13 cellular contexts compared by ENCODE assay signal in genomic region chr10:8369666-8370065, GRCh38.
DNase-seq lines count a peak whose midpoint lies in the region; ATAC-seq, FAIRE-seq and TF ChIP-seq lines count a peak whose summit lies in the region.
"Had no signal": no experiment of that assay in that cellular context is flagged by ENCODE, and none has a peak within 500 bp of the region (broad histone marks: within the 10 kb centered on the region; RNA-seq: fewer than 3 reads in every experiment).

No MANE protein-coding gene starts in this region.

- no peak overlapping the region for H3K27ac ChIP-seq in HepG2 (ENCODE audit: extremely low read length, insufficient read depth, low read length)
- H3K27ac ChIP-seq in tibial nerve = no peak overlapping the region
- H3K27ac ChIP-seq: SK-N-MC, upper lobe of right lung had no signal

- no peak overlapping the region for H3K4me3 Mint-ChIP-seq in activated naive CD4-positive, alpha-beta T cell treated with anti-CD3 and anti-CD28 coated beads, Interleukin-2, amount 10 ng/mL, durations not matched to agents 7 days and 5 days

- H3K27me3 ChIP-seq in HepG2 (ENCODE audit: control insufficient read depth in 1 of 2, insufficient read depth in 2 of 2, low read length in 2 of 2) = no peaks in the 10 kb centered on the region
- no peaks in the 10 kb centered on the region for H3K27me3 ChIP-seq in tibial nerve
- H3K27me3 ChIP-seq: upper lobe of right lung had no signal

- peaks cover 4% of the 10 kb centered on the region for H3K27me3 Mint-ChIP-seq in activated naive CD4-positive, alpha-beta T cell treated with anti-CD3 and anti-CD28 coated beads, Interleukin-2, amount 10 ng/mL, durations not matched to agents 7 days and 5 days

- peaks cover 14% of the 10 kb centered on the region for H3K4me1 Mint-ChIP-seq in activated naive CD4-positive, alpha-beta T cell treated with anti-CD3 and anti-CD28 coated beads, Interleukin-2, amount 10 ng/mL, durations not matched to agents 7 days and 5 days

- H3K4me1 ChIP-seq in HepG2 (ENCODE audit: insufficient read depth, low read length) = 0 out of 2 replicates have a peak, but pooled peaks cover 8% of the 10 kb centered on the region
- H3K4me1 ChIP-seq in tibial nerve = no peaks in the 10 kb centered on the region
- H3K4me1 ChIP-seq: upper lobe of right lung had no signal

- no peak overlapping the region for H3K27ac Mint-ChIP-seq in activated naive CD4-positive, alpha-beta T cell treated with anti-CD3 and anti-CD28 coated beads, Interleukin-2, amount 10 ng/mL, durations not matched to agents 7 days and 5 days

- no peak for TF ChIP-seq POLR2A in HepG2 (IDR thresholded peaks at IDR 0.05; ENCODE audit: insufficient read depth in 1 of 2, low read depth in 2 of 2, low read length in 2 of 2)
- no peak for TF ChIP-seq POLR2A in tibial nerve (IDR thresholded peaks at IDR 0.05)

- no peak overlapping the region for H2AFZ ChIP-seq in HepG2 (ENCODE audit: low read length)

- no peaks in the 10 kb centered on the region for H3K79me2 ChIP-seq in HepG2 (ENCODE audit: insufficient read depth, low read length)

- H3K4me3 ChIP-seq in astrocyte of the spinal cord (ENCODE audit: low read depth, low read length) (no peak overlapping the region), HepG2 (replicated peaks in 1 of 3; ENCODE audit: insufficient read depth in 1 of 3, low read depth in 2 of 3, low read length in 3 of 3) (no peak overlapping the region), tibial nerve (no peak overlapping the region)
- H3K4me3 ChIP-seq: SK-N-MC, upper lobe of right lung had no signal

- no peak overlapping the region for H3K4me2 ChIP-seq in HepG2 (ENCODE audit: low read depth, low read length)

- intact Hi-C loops in HepG2 (cut with micrococcal nuclease; ENCODE audit: unreplicated experiment) = no loop called here

- no peak for FAIRE-seq in HepG2 (lab: Jason Lieb, UNC)

- H3K9me3 Mint-ChIP-seq in activated naive CD4-positive, alpha-beta T cell treated with anti-CD3 and anti-CD28 coated beads, Interleukin-2, amount 10 ng/mL, durations not matched to agents 7 days and 5 days = peaks cover 5% of the 10 kb centered on the region

- H3K36me3 ChIP-seq in HepG2 (replicated peaks in 1 of 2; ENCODE audit: control insufficient read depth in 1 of 2, insufficient read depth in 2 of 2, low read length in 2 of 2) = no peaks in the 10 kb centered on the region
- H3K36me3 ChIP-seq in tibial nerve = no peaks in the 10 kb centered on the region
- H3K36me3 ChIP-seq: upper lobe of right lung had no signal

- no peak for TF ChIP-seq EP300 in HepG2 (IDR thresholded peaks at IDR 0.05; ENCODE audit: low read depth in 2 of 2, low read length in 2 of 2)
- no peak for TF ChIP-seq EP300 in HepG2 (CRISPR knock-in tag; IDR thresholded peaks at IDR 0.05; ENCODE audit: borderline replicate concordance)
- no peak for TF ChIP-seq EP300 in tibial nerve (IDR thresholded peaks at IDR 0.05)

- no peak for TF ChIP-seq RAD21 in HepG2 (CRISPR knock-in tag; IDR thresholded peaks at IDR 0.05)

- H3K9ac ChIP-seq in HepG2 (ENCODE audit: insufficient read depth, low read depth, low read length) = no peak overlapping the region

- no TSS peak for BruUV-seq in HepG2 (replicated peaks; lab: Mats Ljungman, UMichigan)

- H4K20me1 ChIP-seq in HepG2 (ENCODE audit: insufficient read depth, low read length) = no peaks in the 10 kb centered on the region

- WGBS in HepG2 (ENCODE audit: low lambda C conversion rate) = 16% methylated on average over 7 of the region's 7 CpGs
- WGBS in tibial nerve, 2 donors = 65 to 66% methylated on average over 7 of the region's 7 CpGs

- DNase-seq in EL (peak; percentile 9), astrocyte of the spinal cord (ENCODE audit: low read depth, low spot score) (peak; percentile 63), HepG2 (ENCODE audit: low spot score) (no peak), tibial nerve (ENCODE audit: low spot score in 2 of 2) (no peak)
- no peak for DNase-seq in central memory CD4-positive, alpha-beta T cell
- no peak for DNase-seq in activated naive CD4-positive, alpha-beta T cell treated with anti-CD3 and anti-CD28 coated beads, Interleukin-2, amount 10 ng/mL, durations not matched to agents 7 days and 5 days
- DNase-seq: activated CD8-positive, alpha-beta memory T cell treated with anti-CD3 and anti-CD28 coated beads, Interleukin-2, amount 50 U/mL, for 4 hours; cortex of kidney; NCI-H2227 treated with DMSO at 0.1 percent for 48 hours; upper lobe of right lung had no signal

- in situ Hi-C loops in astrocyte of the spinal cord (cut with HindIII; ENCODE audit: low sequenced_read_pairs) = no loop called here
- in situ Hi-C loops in HepG2 (cut with HindIII; ENCODE audit: extremely low pct_ligation_motif_present, low pct_unique_long_range_greater_than_20kb) = no loop called here

- no peak for TF ChIP-seq CTCF in astrocyte of the spinal cord (IDR thresholded peaks at IDR 0.05; ENCODE audit: low read depth, low read length)
- TF ChIP-seq CTCF in HepG2 (CRISPR knock-in tag; IDR thresholded peaks at IDR 0.05) = no peak
- TF ChIP-seq CTCF in tibial nerve (IDR thresholded peaks at IDR 0.05) = no peak

- no peaks in the 10 kb centered on the region for H3K36me3 Mint-ChIP-seq in activated naive CD4-positive, alpha-beta T cell treated with anti-CD3 and anti-CD28 coated beads, Interleukin-2, amount 10 ng/mL, durations not matched to agents 7 days and 5 days

- POLR2A ChIA-PET in HepG2 (lab: Yijun Ruan, JAX) = no interaction called here

- H3K9me3 ChIP-seq in HepG2 (ENCODE audit: low read length) (no peaks in the 10 kb centered on the region), tibial nerve (no peaks in the 10 kb centered on the region)
- H3K9me3 ChIP-seq: upper lobe of right lung had no signal

- peak; percentile 73 for ATAC-seq in GM19328 (IDR thresholded peaks at IDR 0.05; ENCODE audit: unreplicated experiment)
- ATAC-seq in HG03159 (IDR thresholded peaks at IDR 0.05; ENCODE audit: unreplicated experiment) = peak; percentile 52
- no peak for ATAC-seq in HepG2
- ATAC-seq: upper lobe of right lung had no signal

- CTCF ChIA-PET in HepG2 (lab: Yijun Ruan, JAX; ENCODE audit: low intra/inter-chr PET ratio, low total read pairs) = no interaction called here
- CTCF ChIA-PET in activated naive CD4-positive, alpha-beta T cell treated with anti-CD3 and anti-CD28 coated beads, Interleukin-2, amount 10 ng/mL, durations not matched to agents 7 days and 5 days (lab: Charles Lee) = no interaction called here

TF ChIP-seq in HepG2, 621 proteins besides CTCF, POLR2A, EP300 and RAD21 (continues in another document):
- TF ChIP-seq SNRNP70 (IDR thresholded peaks at IDR 0.05; ENCODE audit: low read depth, low read length) = no peak
- TF ChIP-seq TIGD3 (CRISPR knock-in tag; IDR thresholded peaks at IDR 0.05; ENCODE audit: borderline replicate concordance) = no peak
- TF ChIP-seq ZBTB39 (CRISPR knock-in tag; IDR thresholded peaks at IDR 0.05) = no peak
- TF ChIP-seq DMTF1 (CRISPR knock-in tag; IDR thresholded peaks at IDR 0.05) = no peak
- no peak for TF ChIP-seq E2F2 (CRISPR knock-in tag; IDR thresholded peaks at IDR 0.05; ENCODE audit: borderline replicate concordance)

Comparison
In these comparisons a context has a peak if more than half of its experiments do, and no peak if none do; other contexts are left out.
1. DNase-seq: peak in EL (single experiment) and astrocyte of the spinal cord (single experiment); none in central memory CD4-positive, alpha-beta T cell (single experiment), HepG2 (single experiment), activated naive CD4-positive, alpha-beta T cell treated with anti-CD3 and anti-CD28 coated beads, Interleukin-2, amount 10 ng/mL, durations not matched to agents 7 days and 5 days (single experiment) and tibial nerve (0 of 2).